In the genomic region with DNA sequence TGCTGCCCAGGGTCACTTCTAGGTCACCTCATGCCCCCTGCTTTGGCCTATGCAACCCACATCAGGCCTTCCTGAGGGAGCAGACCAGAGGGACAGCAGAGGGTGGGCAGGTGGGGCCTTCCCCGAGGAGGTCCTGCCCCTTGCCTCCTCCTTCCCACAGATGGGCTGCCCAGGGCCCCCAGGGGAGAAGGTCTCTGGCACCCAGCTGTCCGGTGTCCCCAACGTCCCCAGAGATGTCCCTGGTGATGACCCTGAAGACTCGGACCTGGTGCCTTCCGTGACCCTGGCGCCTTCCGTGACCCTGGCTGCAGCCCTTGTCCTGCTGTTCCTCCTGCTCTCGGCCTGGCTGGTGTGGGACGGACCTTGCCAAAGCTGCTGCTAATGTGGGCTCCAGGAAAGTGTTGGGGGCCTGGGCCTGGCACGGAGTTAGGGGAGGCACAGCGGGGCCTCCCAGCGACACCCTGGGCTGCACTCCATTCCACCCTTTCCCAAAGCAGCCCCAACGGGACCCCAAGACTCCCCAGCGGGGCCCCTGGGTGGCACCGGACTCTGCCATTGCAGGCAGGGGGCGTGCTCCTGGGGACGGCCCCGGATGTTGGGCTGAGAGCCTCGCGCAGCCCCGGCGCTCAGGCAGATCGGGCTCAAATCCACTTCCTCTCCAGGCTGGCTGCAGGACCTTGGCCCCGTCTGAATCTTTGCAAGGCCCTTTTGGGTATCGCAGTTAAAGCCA, we compare ENCODE assay signal across 9 cellular contexts. TPM values are rescaled to one million over a fixed set of nuclear protein-coding genes. Genes with fewer than 3 reads are reported as not detected.
DNase-seq lines count a peak whose midpoint lies in the region; ATAC-seq, FAIRE-seq and TF ChIP-seq lines count a peak whose summit lies in the region.
"Had no signal": no experiment of that assay in that cellular context is flagged by ENCODE, and none has a peak within 500 bp of the region (broad histone marks: within the 10 kb centered on the region; RNA-seq: fewer than 3 reads in every experiment).

No MANE protein-coding gene starts in this region.

- no peak overlapping the region for H3K27ac Mint-ChIP-seq in effector memory CD8-positive, alpha-beta T cell
- H3K27ac Mint-ChIP-seq: activated T-helper 1 cell treated with anti-CD3 and anti-CD28 coated beads, Interleukin-12 subunit alpha, Interleukin-12 subunit beta, Interleukin-2, Interleukin-4 antibody, amounts not matched to agents 30 ng/mL and 10 ng/mL and 1 ng/mL, durations not matched to agents 14 hours and 24 hours and 36 hours had no signal

- H3K27ac ChIP-seq in right atrium auricular region, result no peak overlapping the region

- no peaks in the 10 kb centered on the region for H3K9me3 ChIP-seq in right atrium auricular region

- H3K36me3 Mint-ChIP-seq in effector memory CD8-positive, alpha-beta T cell (ENCODE audit: insufficient read depth), result no peaks in the 10 kb centered on the region

- H3K27me3 Mint-ChIP-seq in effector memory CD8-positive, alpha-beta T cell, result peaks cover 15 to 18% of the 10 kb centered on the region in 2 donors

- intact Hi-C loops in Right ventricle myocardium inferior (cut with DNase I), result loop anchor here (1.0 kb wide), 2 partner anchors 78 to 299 kb away; no protein-coding TSS in a partner anchor

- H3K4me3 Mint-ChIP-seq in effector memory CD8-positive, alpha-beta T cell, result peak overlapping the region; percentile 59
- H3K4me3 Mint-ChIP-seq: activated T-helper 1 cell treated with anti-CD3 and anti-CD28 coated beads, Interleukin-12 subunit alpha, Interleukin-12 subunit beta, Interleukin-2, Interleukin-4 antibody, amounts not matched to agents 30 ng/mL and 10 ng/mL and 1 ng/mL, durations not matched to agents 14 hours and 24 hours and 36 hours had no signal

- DNase-seq in Right ventricle myocardium inferior (ENCODE audit: missing footprints) (peak; percentile 53), right atrium auricular region (ENCODE audit: low spot score) (no peak), NOMO-1 treated with dmso at 0.1 percent for 144 hours (lab: John Stamatoyannopoulos, UW; ENCODE audit: unreplicated experiment) (peak; percentile 46), urothelium cell line (ENCODE audit: low spot score) (peak; percentile 30), NK-92 (lab: John Stamatoyannopoulos, UW; ENCODE audit: unreplicated experiment) (no peak), glomerular visceral epithelial cell (ENCODE audit: extremely low spot score) (no peak)
- DNase-seq in effector memory CD8-positive, alpha-beta T cell, result no peak

- ATAC-seq in Right ventricle myocardium inferior, result no peak
- peak; percentile 28 for ATAC-seq in effector memory CD8-positive, alpha-beta T cell (replicated peaks)
- no peak for ATAC-seq in GM21360 (IDR thresholded peaks at IDR 0.05; ENCODE audit: unreplicated experiment)

- H3K27me3 ChIP-seq in right atrium auricular region, result no peaks in the 10 kb centered on the region

- peaks cover 4% of the 10 kb centered on the region in 2 donors for H3K4me1 Mint-ChIP-seq in effector memory CD8-positive, alpha-beta T cell (ENCODE audit: low read depth in 2 of 2)

- H3K4me3 ChIP-seq in right atrium auricular region, result no peak overlapping the region

- H3K9me3 Mint-ChIP-seq in effector memory CD8-positive, alpha-beta T cell, result no peaks in the 10 kb centered on the region
- H3K9me3 Mint-ChIP-seq: activated T-helper 1 cell treated with anti-CD3 and anti-CD28 coated beads, Interleukin-12 subunit alpha, Interleukin-12 subunit beta, Interleukin-2, Interleukin-4 antibody, amounts not matched to agents 30 ng/mL and 10 ng/mL and 1 ng/mL, durations not matched to agents 14 hours and 24 hours and 36 hours had no signal

- TF ChIP-seq CTCF in right atrium auricular region (IDR thresholded peaks at IDR 0.05), result no peak

- H3K36me3 ChIP-seq in right atrium auricular region, result no peaks in the 10 kb centered on the region

- no peaks in the 10 kb centered on the region for H3K4me1 ChIP-seq in right atrium auricular region

- no peak for FAIRE-seq in urothelium cell line (lab: Jason Lieb, UNC)

RNA-seq across cellular contexts. Expression of gene SLC2A6, which starts 6.8 kb away (rescaled TPM):
- 2.7 TPM for total RNA-seq in Right ventricle myocardium inferior
- total RNA-seq in right atrium auricular region, result 1 to 10 TPM; 4.3 to 5.2 TPM

RNA-seq across cellular contexts. Expression of gene CACFD1, which starts 25.9 kb away (rescaled TPM):
- total RNA-seq in Right ventricle myocardium inferior (13.9 TPM), right atrium auricular region (10 to 100 TPM; 11.9 to 12.4 TPM)

RNA-seq across cellular contexts. Expression of gene MYMK, which starts 39.1 kb away (rescaled TPM):
- not detected for total RNA-seq in Right ventricle myocardium inferior
- total RNA-seq in right atrium auricular region, result not detected
- total RNA-seq: activated T-helper 1 cell treated with anti-CD3 and anti-CD28 coated beads, Interleukin-12 subunit alpha, Interleukin-12 subunit beta, Interleukin-2, Interleukin-4 antibody, amounts not matched to agents 30 ng/mL and 10 ng/mL and 1 ng/mL, durations not matched to agents 14 hours and 24 hours and 36 hours had no signal

RNA-seq across cellular contexts. Expression of gene ADAMTSL2, which starts 48.8 kb away (rescaled TPM):
- total RNA-seq in Right ventricle myocardium inferior (9.5 TPM), right atrium auricular region (10 to 100 TPM in 1 of 2 donors, 1 to 10 TPM in 1; 4.9 to 27.7 TPM)
- total RNA-seq: activated T-helper 1 cell treated with anti-CD3 and anti-CD28 coated beads, Interleukin-12 subunit alpha, Interleukin-12 subunit beta, Interleukin-2, Interleukin-4 antibody, amounts not matched to agents 30 ng/mL and 10 ng/mL and 1 ng/mL, durations not matched to agents 14 hours and 24 hours and 36 hours had no signal

Comparison
In these comparisons a context has a peak if more than half of its experiments do, and no peak if none do; other contexts are left out.
1. DNase-seq: peak in Right ventricle myocardium inferior (single experiment), NOMO-1 treated with dmso at 0.1 percent for 144 hours (single experiment) and urothelium cell line (single experiment); none in right atrium auricular region (single experiment), effector memory CD8-positive, alpha-beta T cell (0 of 3), NK-92 (single experiment) and glomerular visceral epithelial cell (single experiment).